Comparison of ENCODE assay signal across 14 cellular contexts in the genomic region with DNA sequence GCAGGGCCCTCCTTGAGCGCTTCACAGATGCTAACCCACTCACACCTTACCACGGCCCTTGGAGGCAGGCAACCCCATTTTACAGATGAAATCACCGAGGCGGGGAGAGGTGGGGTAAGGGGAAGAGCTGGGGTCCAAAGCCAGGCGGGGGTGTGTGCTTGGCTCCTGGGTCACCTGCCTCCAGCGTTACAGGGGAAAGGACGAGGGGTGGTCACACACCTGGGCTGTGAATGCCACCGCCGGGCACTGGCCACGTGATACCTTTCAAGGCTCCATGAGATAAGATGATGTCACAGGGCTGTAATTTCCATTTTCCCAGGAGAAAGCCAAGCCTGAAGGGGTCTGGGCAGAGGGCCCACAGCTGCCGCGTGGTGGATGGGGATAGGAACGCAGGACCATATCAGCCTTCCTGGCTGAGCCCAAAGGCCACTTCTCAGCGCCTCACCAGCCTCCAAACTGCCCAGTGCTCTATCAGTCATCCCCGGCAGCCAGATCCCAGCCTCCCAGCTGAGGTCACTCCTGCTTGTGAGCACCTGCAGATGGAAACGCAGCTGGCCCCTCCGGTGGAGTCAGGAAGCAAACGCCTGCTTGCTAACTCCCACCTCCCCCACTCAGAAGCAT.
DNase-seq lines count a peak whose midpoint lies in the region; ATAC-seq and TF ChIP-seq lines count a peak whose summit lies in the region.
"Had no signal": no experiment of that assay in that cellular context is flagged by ENCODE, and none has a peak within 500 bp of the region (broad histone marks: within the 10 kb centered on the region; RNA-seq: fewer than 3 reads in every experiment).

No MANE protein-coding gene starts in this region.

- 45% methylated on average over 18 of the region's 18 CpGs for WGBS in heart right ventricle, 2 donors

- peaks cover 0 to 50% (median 19%) of the 10 kb centered on the region in 7 donors for H3K27me3 ChIP-seq in heart right ventricle
- H3K27me3 ChIP-seq: ovary had no signal

- intact Hi-C loops in heart right ventricle (cut with DNase I) (no loop called here), left cardiac atrium (cut with DNase I) (no loop called here)

- H3K4me3 ChIP-seq in heart right ventricle, result no peak overlapping the region
- H3K4me3 ChIP-seq in coronary artery, result no peak overlapping the region
- H3K4me3 ChIP-seq: lung, ovary had no signal

- H3K9me3 ChIP-seq in heart right ventricle, result no peaks in the 10 kb centered on the region
- H3K9me3 ChIP-seq: ovary had no signal

- peak in 7 of 8 donors; percentile 23 to 64 (median 53) for ATAC-seq in heart right ventricle
- ATAC-seq in left cardiac atrium, result no peak
- ATAC-seq in HG03342 (IDR thresholded peaks at IDR 0.05; ENCODE audit: unreplicated experiment), result no peak
- ATAC-seq: stimulated activated effector memory CD8-positive, alpha-beta T cell treated with anti-CD3 and anti-CD28 coated beads, Interleukin-12 subunit alpha, Interleukin-12 subunit beta, amount 100 ng/mL, for 72 hours had no signal

- TF ChIP-seq CTCF in heart right ventricle (IDR thresholded peaks at IDR 0.05) (no peak), coronary artery (IDR thresholded peaks at IDR 0.05) (no peak)

- H3K36me3 ChIP-seq in heart right ventricle, result no peaks in the 10 kb centered on the region
- H3K36me3 ChIP-seq: ovary had no signal

- H3K4me1 ChIP-seq in heart right ventricle, result peaks cover 0 to 13% (median 0%) of the 10 kb centered on the region in 9 donors

- peak in 1 of 2 donors; percentile 17 for DNase-seq in heart right ventricle
- no peak for DNase-seq in left cardiac atrium
- DNase-seq in NCI-H2171 treated with DMSO at 0.1 percent for 48 hours (lab: John Stamatoyannopoulos, UW), result peak; percentile 69
- peak; percentile 33 for DNase-seq in coronary artery (ENCODE audit: low spot score)
- DNase-seq in AG20443 (ENCODE audit: low spot score), result no peak
- no peak for DNase-seq in stimulated activated CD4-positive, alpha-beta T cell treated with anti-CD3 and anti-CD28 coated beads, Interleukin-1b, Interleukin-23, amount 100 ng/mL, for 48 hours
- DNase-seq in RKO (ENCODE audit: low spot score), result no peak
- DNase-seq: amygdala; effector CD8-positive, alpha-beta T cell; ovary had no signal

- no peak overlapping the region for H3K27ac ChIP-seq in heart right ventricle
- no peak overlapping the region for H3K27ac ChIP-seq in coronary artery
- H3K27ac ChIP-seq: ovary, RWPE1 had no signal

Comparison
In these comparisons a context has a peak if more than half of its experiments do, and no peak if none do; other contexts are left out.
1. ATAC-seq: peak in heart right ventricle (7 of 8); none in left cardiac atrium (0 of 2) and HG03342 (single experiment).
2. DNase-seq: peak in NCI-H2171 treated with DMSO at 0.1 percent for 48 hours (single experiment) and coronary artery (single experiment); none in left cardiac atrium (single experiment), AG20443 (single experiment), stimulated activated CD4-positive, alpha-beta T cell treated with anti-CD3 and anti-CD28 coated beads, Interleukin-1b, Interleukin-23, amount 100 ng/mL, for 48 hours (single experiment) and RKO (single experiment).